ENCODE assay signal across 8 cellular contexts in the genomic region with DNA sequence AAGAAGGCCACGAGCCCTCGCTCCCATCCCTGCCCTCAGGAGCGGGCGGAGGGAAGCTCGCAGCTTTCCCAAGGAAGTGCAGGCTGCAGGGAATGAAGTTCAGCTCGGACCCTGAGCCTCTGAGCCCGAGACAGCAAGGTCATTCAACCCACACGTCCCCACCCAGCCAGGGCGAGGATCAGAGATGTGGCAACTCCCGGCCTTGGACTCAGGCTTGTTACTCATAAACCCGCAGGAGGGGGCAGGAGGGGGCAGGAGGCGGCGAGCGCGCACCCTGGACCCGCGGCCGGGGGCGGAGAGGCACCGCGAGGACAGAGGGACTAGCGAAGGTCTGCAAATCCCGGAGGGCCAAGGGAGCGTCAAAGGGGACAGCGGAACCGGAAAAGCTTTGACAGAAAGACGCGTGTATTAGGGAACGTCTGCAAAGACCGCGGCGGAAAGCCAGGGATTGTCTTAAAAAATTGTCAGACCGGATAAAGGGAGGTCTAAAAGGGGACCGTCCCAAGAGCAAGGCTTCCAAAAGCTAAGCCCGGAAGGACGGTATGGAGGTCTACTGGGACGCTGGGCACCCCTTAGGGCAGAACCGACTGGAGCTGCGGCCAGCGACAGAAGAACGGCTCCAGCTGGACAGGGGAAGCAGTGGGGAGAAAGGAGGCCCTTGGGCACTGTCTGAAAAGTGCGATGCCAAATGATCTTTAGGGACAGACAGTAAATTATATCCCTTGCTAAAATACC. TPM values are rescaled to one million over a fixed set of nuclear protein-coding genes. Genes with fewer than 3 reads are reported as not detected.
DNase-seq lines count a peak whose midpoint lies in the region; ATAC-seq and TF ChIP-seq lines count a peak whose summit lies in the region.

No MANE protein-coding gene starts in this region.

- H3K4me3 ChIP-seq in right atrium auricular region (peak overlapping the region; percentile 66 to 69), prostate gland (peak overlapping the region; percentile 62 to 69), urinary bladder (ENCODE audit: low read depth, low read length) (peak overlapping the region; percentile 50)

- H3K27me3 Mint-ChIP-seq in T-cell: no peaks in the 10 kb centered on the region

- TF ChIP-seq CTCF in right atrium auricular region (IDR thresholded peaks at IDR 0.05) (peak in 1 of 2 donors; percentile 7), prostate gland (IDR thresholded peaks at IDR 0.05) (no peak)

- H3K36me3 ChIP-seq in right atrium auricular region (peaks cover 20% of the 10 kb centered on the region), prostate gland (peaks cover 2 to 7% of the 10 kb centered on the region in 2 donors), urinary bladder (ENCODE audit: insufficient read depth) (peaks cover 3% of the 10 kb centered on the region)

- POLR2A ChIA-PET in T-cell (lab: Charles Lee): interaction anchor here (0.7 to 2.4 kb wide), 12 partner anchors 12 to 128 kb away, joined by 3 to 23 read pairs (median 7); partner anchors contain the start of genes IPO4 (in 2 of the 2), PSME2 (in 2 of the 2), RNF31 (in 2 of the 2) and EMC9 (in 1 of the 2)

- H3K4me1 Mint-ChIP-seq in T-cell: peaks cover 33 to 45% (median 34%) of the 10 kb centered on the region in 3 donors

- H3K9me3 ChIP-seq in right atrium auricular region (no peaks in the 10 kb centered on the region), prostate gland (no peaks in the 10 kb centered on the region)

- CTCF ChIA-PET in T-cell (lab: Charles Lee): interaction anchor here (0.6 to 2.6 kb wide), 22 partner anchors 8 to 644 kb away, joined by 3 to 24 read pairs (median 5); partner anchors contain the start of genes IRF9 (in 2 of the 2), DHRS4 (in 1 of the 2), EMC9 (in 1 of the 2) and NGDN (in 1 of the 2)

- no peaks in the 10 kb centered on the region for H3K9me3 Mint-ChIP-seq in T-cell

- WGBS in prostate gland: under 1% methylated on average over 42 of the region's 42 CpGs
- under 1% methylated on average over 42 of the region's 42 CpGs for WGBS in urinary bladder

- peak; percentile 86 for DNase-seq in NCI-H1417 treated with DMSO at 0.1 percent for 48 hours (lab: John Stamatoyannopoulos, UW)
- DNase-seq in T-cell: peak in 32 of 34 experiments; percentile 67 to 87 (median 78)
- DNase-seq in amniotic epithelial cell (ENCODE audit: low read depth): peak; percentile 92
- peak; percentile 96 for DNase-seq in right atrium auricular region (ENCODE audit: low spot score)
- peak; percentile 75 for DNase-seq in prostate gland (ENCODE audit: low spot score)

- H3K4me1 ChIP-seq in right atrium auricular region (peaks cover 0 to 25% of the 10 kb centered on the region in 2 donors), prostate gland (replicated peaks) (peaks cover 4% of the 10 kb centered on the region), urinary bladder (ENCODE audit: insufficient read depth) (peaks cover 2% of the 10 kb centered on the region)

- peaks cover 30% of the 10 kb centered on the region for H3K36me3 Mint-ChIP-seq in T-cell

- peak; percentile 35 for ATAC-seq in HG02759 (IDR thresholded peaks at IDR 0.05; ENCODE audit: unreplicated experiment)
- peak; percentile 20 to 35 (median 31) for ATAC-seq in T-cell (replicated peaks in 1 of 4)

- peak; percentile 67 for TF ChIP-seq POLR2A in GM10847 (IDR thresholded peaks at IDR 0.05; ENCODE audit: extremely low read depth, insufficient read length)
- peak; percentile 26 for TF ChIP-seq POLR2A in prostate gland (IDR thresholded peaks at IDR 0.05)

- peak overlapping the region; percentile 90 to 94 (median 93) for H3K4me3 Mint-ChIP-seq in T-cell

- H3K27me3 ChIP-seq in right atrium auricular region (no peaks in the 10 kb centered on the region), prostate gland (replicated peaks; ENCODE audit: insufficient read depth) (no peaks in the 10 kb centered on the region)

- peak overlapping the region; percentile 98 for H3K27ac Mint-ChIP-seq in T-cell

- H3K27ac ChIP-seq in right atrium auricular region (peak overlapping the region; percentile 95 to 98), prostate gland (peak overlapping the region; percentile 99), urinary bladder (ENCODE audit: low read depth) (peak overlapping the region; percentile 98)

- intact Hi-C loops in prostate gland (cut with DNase I): loop anchor here (2.0 kb wide), 2 partner anchors 19 to 27 kb away; partner anchors contain the start of genes EMC9 and PCK2

RNA-seq across cellular contexts. Expression of gene DCAF11, which starts 0.6 kb away (rescaled TPM):
- total RNA-seq in T-cell (10 to 100 TPM; 78.5 to 94.1 (median 89.6) TPM), right atrium auricular region (10 to 100 TPM; 54.1 to 69.8 TPM), prostate gland (100 to 1,000 TPM; 111 to 115 TPM), urinary bladder (34.0 TPM)
- 52.5 TPM for polyA plus RNA-seq in urinary bladder

RNA-seq across cellular contexts. Expression of gene NRL, which starts 0.8 kb away (rescaled TPM):
- total RNA-seq in T-cell (1 to 10 TPM; 1.9 to 3.7 (median 3.4) TPM), right atrium auricular region (1 to 10 TPM; 2.5 to 5.0 TPM), prostate gland (1 to 10 TPM; 4.3 to 4.7 TPM), urinary bladder (0.85 TPM)
- 2.9 TPM for polyA plus RNA-seq in urinary bladder

RNA-seq across cellular contexts. Expression of gene FITM1, which starts 16.5 kb away (rescaled TPM):
- total RNA-seq in T-cell (1 to 10 TPM; 2.5 to 3.5 (median 3.2) TPM), right atrium auricular region (100 to 1,000 TPM in 1 of 2 donors, 10 to 100 TPM in 1; 74.3 to 180 TPM), prostate gland (1 to 10 TPM in 1 of 2 donors, not detected in 1; 2.0 TPM), urinary bladder (4.2 TPM)
- 0.81 TPM for polyA plus RNA-seq in urinary bladder

RNA-seq across cellular contexts. Expression of gene PCK2, which starts 19.9 kb away (rescaled TPM):
- 10 to 100 TPM; 11.8 to 35.5 (median 29.4) TPM for total RNA-seq in T-cell
- total RNA-seq in right atrium auricular region: 10 to 100 TPM in 1 of 2 donors, 1 to 10 TPM in 1; 1.8 to 10.7 TPM
- total RNA-seq in prostate gland: 10 to 100 TPM; 15.4 to 21.8 TPM
- total RNA-seq in urinary bladder: 5.3 TPM
- polyA plus RNA-seq in urinary bladder: 23.7 TPM

RNA-seq across cellular contexts. Expression of gene PSME1, which starts 22.0 kb away (rescaled TPM):
- total RNA-seq in T-cell: 100 to 1,000 TPM; 221 to 291 (median 259) TPM
- total RNA-seq in right atrium auricular region: 100 to 1,000 TPM in 1 of 2 donors, 10 to 100 TPM in 1; 72.9 to 112 TPM
- 100 to 1,000 TPM in 1 of 2 donors, 10 to 100 TPM in 1; 85.4 to 213 TPM for total RNA-seq in prostate gland
- total RNA-seq in urinary bladder: 78.0 TPM
- 214 TPM for polyA plus RNA-seq in urinary bladder

Comparison
In these comparisons a context has a peak if more than half of its experiments do, and no peak if none do; other contexts are left out.
1. Peak in every context shown above with its lines: DNase-seq, ATAC-seq, H3K4me3 ChIP-seq and H3K27ac ChIP-seq.
2. RNA of gene FITM1, which starts 16.5 kb away (total RNA-seq): 74.3 to 180 TPM in right atrium auricular region; 4.2 TPM in urinary bladder (single experiment), 2.5 to 3.5 TPM in T-cell and 2.0 TPM in prostate gland; every median in the first group is over 10 times any median in the second.